ENCODE assay signal across 8 cellular contexts in the genomic region with DNA sequence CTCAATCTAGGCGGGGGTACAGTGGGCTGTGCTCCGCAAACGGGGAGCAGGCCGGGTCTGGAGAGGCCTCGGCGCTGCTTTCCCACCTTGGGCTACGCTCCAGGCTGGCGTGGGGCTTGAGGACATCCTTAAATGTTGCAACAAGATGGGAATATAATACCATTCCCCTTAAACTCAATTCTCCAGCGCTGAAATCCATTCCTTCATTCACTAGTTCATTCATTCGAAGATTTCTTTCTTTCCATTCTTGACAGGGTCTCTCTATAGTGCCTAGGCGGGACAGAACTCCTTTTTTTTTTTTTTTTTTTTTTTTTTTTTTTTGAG. TPM values are rescaled to one million over a fixed set of nuclear protein-coding genes. Genes with fewer than 3 reads are reported as not detected.
DNase-seq lines count a peak whose midpoint lies in the region; ATAC-seq lines count a peak whose summit lies in the region.

No MANE protein-coding gene starts in this region.

- H3K4me3 Mint-ChIP-seq in T-helper 1 cell treated with Interleukin-12 subunit alpha and Interleukin-12 subunit beta and Interleukin-4 antibody, amounts not matched to agents 30 μg/mL and 1 μg/mL, for 36 hours = peak overlapping the region; percentile 99
- H3K4me3 Mint-ChIP-seq in activated naive CD8-positive, alpha-beta T cell = peak overlapping the region; percentile 98

- H3K9me3 Mint-ChIP-seq in T-helper 1 cell treated with Interleukin-12 subunit alpha and Interleukin-12 subunit beta and Interleukin-4 antibody, amounts not matched to agents 30 μg/mL and 1 μg/mL, for 36 hours = no peaks in the 10 kb centered on the region
- H3K9me3 Mint-ChIP-seq in activated naive CD8-positive, alpha-beta T cell (ENCODE audit: low read depth) = no peaks in the 10 kb centered on the region

- H3K27me3 ChIP-seq in iPS-20b (ENCODE audit: insufficient read depth, low read length) = peaks cover 5% of the 10 kb centered on the region
- no peaks in the 10 kb centered on the region for H3K27me3 ChIP-seq in subcutaneous abdominal adipose tissue (ENCODE audit: control insufficient read depth in 5 of 5, insufficient read depth in 4 of 5, low read length in 5 of 5)

- H3K4me1 Mint-ChIP-seq in T-helper 1 cell treated with Interleukin-12 subunit alpha and Interleukin-12 subunit beta and Interleukin-4 antibody, amounts not matched to agents 30 μg/mL and 1 μg/mL, for 36 hours (ENCODE audit: low read depth) = peaks cover 27% of the 10 kb centered on the region
- peaks cover 31% of the 10 kb centered on the region for H3K4me1 Mint-ChIP-seq in activated naive CD8-positive, alpha-beta T cell (ENCODE audit: low read depth)

- no peak for DNase-seq in T-helper 1 cell
- no peak for DNase-seq in stimulated activated CD4-positive, alpha-beta T cell treated with anti-CD3 and anti-CD28 coated beads, Interleukin-2, amount 100 ng/mL, for 48 hours
- DNase-seq in ureter (ENCODE audit: low spot score) = no peak

- peaks cover 17% of the 10 kb centered on the region for H3K36me3 Mint-ChIP-seq in T-helper 1 cell treated with Interleukin-12 subunit alpha and Interleukin-12 subunit beta and Interleukin-4 antibody, amounts not matched to agents 30 μg/mL and 1 μg/mL, for 36 hours (ENCODE audit: low read depth)
- peaks cover 4% of the 10 kb centered on the region for H3K36me3 Mint-ChIP-seq in activated naive CD8-positive, alpha-beta T cell

- H3K27me3 Mint-ChIP-seq in T-helper 1 cell treated with Interleukin-12 subunit alpha and Interleukin-12 subunit beta and Interleukin-4 antibody, amounts not matched to agents 30 μg/mL and 1 μg/mL, for 36 hours (ENCODE audit: low read depth) = peaks cover 5% of the 10 kb centered on the region
- peaks cover 2% of the 10 kb centered on the region for H3K27me3 Mint-ChIP-seq in activated naive CD8-positive, alpha-beta T cell

- H3K9me3 ChIP-seq in iPS-20b (ENCODE audit: insufficient read depth, low read depth, low read length) (no peaks in the 10 kb centered on the region), subcutaneous abdominal adipose tissue (ENCODE audit: control insufficient read depth in 5 of 5, low read length in 5 of 5) (no peaks in the 10 kb centered on the region)

- H3K9ac ChIP-seq in iPS-20b (ENCODE audit: low read depth, low read length) (peak overlapping the region; percentile 82; the same call in 1 of the 2 replicates), subcutaneous abdominal adipose tissue (ENCODE audit: low read length in 5 of 5) (peak overlapping the region in 3 of 5 donors; percentile 78 to 97 (median 96))

- H3K27ac ChIP-seq in iPS-20b (ENCODE audit: low read length) (no peak overlapping the region), subcutaneous abdominal adipose tissue (ENCODE audit: low read depth, low read length) (peak overlapping the region; percentile 95)

- no peak for ATAC-seq in HG02852 (IDR thresholded peaks at IDR 0.05; ENCODE audit: unreplicated experiment)

- H3K4me3 ChIP-seq in iPS-20b (ENCODE audit: low read length) = peak overlapping the region; percentile 84; the same call in 1 of the 2 replicates
- H3K4me3 ChIP-seq in subcutaneous abdominal adipose tissue (ENCODE audit: low read depth in 1 of 5, low read length in 5 of 5) = peak overlapping the region; percentile 17 to 98 (median 96)

- H3K4me1 ChIP-seq in iPS-20b (ENCODE audit: insufficient read depth, low read length) = 0 out of 2 replicates have a peak, but pooled peaks cover 3% of the 10 kb centered on the region
- H3K4me1 ChIP-seq in subcutaneous abdominal adipose tissue (ENCODE audit: control insufficient read depth in 5 of 5, insufficient read depth in 5 of 5, low read length in 5 of 5) = peaks cover 2 to 35% (median 29%) of the 10 kb centered on the region in 5 donors

- H3K27ac Mint-ChIP-seq in T-helper 1 cell treated with Interleukin-12 subunit alpha and Interleukin-12 subunit beta and Interleukin-4 antibody, amounts not matched to agents 30 μg/mL and 1 μg/mL, for 36 hours = peak overlapping the region; percentile 92
- H3K27ac Mint-ChIP-seq in activated naive CD8-positive, alpha-beta T cell = peak overlapping the region; percentile 94

- peaks cover 9% of the 10 kb centered on the region for H3K36me3 ChIP-seq in iPS-20b (ENCODE audit: insufficient read depth, low read depth, low read length)
- H3K36me3 ChIP-seq in subcutaneous abdominal adipose tissue (ENCODE audit: control insufficient read depth in 5 of 5, insufficient read depth in 5 of 5, low read length in 5 of 5) = peaks cover 0 to 10% (median 4%) of the 10 kb centered on the region in 5 donors

RNA-seq across cellular contexts. Expression of a gene that starts 0.3 kb away (rescaled TPM):
- 75.4 TPM for total RNA-seq in ureter

RNA-seq across cellular contexts. Expression of a gene that starts 4.9 kb away (rescaled TPM):
- total RNA-seq in ureter = 63.4 TPM

RNA-seq across cellular contexts. Expression of a gene that starts 12.9 kb away (rescaled TPM):
- 111 TPM for total RNA-seq in ureter

RNA-seq across cellular contexts. Expression of a gene that starts 32.5 kb away (rescaled TPM):
- total RNA-seq in ureter = 293 TPM

RNA-seq across cellular contexts. Expression of a gene that starts 33.1 kb away (rescaled TPM):
- total RNA-seq in ureter = 1.6 TPM
